Comparison of ENCODE assay signal across 23 cellular contexts in genomic region chr18:74661690-74662089, GRCh38.
"Had no signal": no experiment of that assay in that cellular context is flagged by ENCODE, and none has a peak within 500 bp of the region (broad histone marks: within the 10 kb centered on the region; RNA-seq: fewer than 3 reads in every experiment).

No MANE protein-coding gene starts in this region.

- H3K4me2 ChIP-seq: SK-N-SH had no signal

- DNase-seq: Karpas-422, KG1, MG63, NCI-H1092, NCI-H1105 treated with DMSO at 0.1 percent for 48 hours, NCI-H1417 treated with DMSO at 0.1 percent for 48 hours, NCI-H146, NCI-H1694 treated with DMSO at 0.1 percent for 48 hours, NCI-H1930, NCI-H2081, NCI-H2107, NCI-H2171 treated with DMSO at 0.1 percent for 48 hours, NCI-H345, NCI-H446 treated with DMSO at 0.1 percent for 48 hours, NCI-H510A treated with DMSO at 0.1 percent for 48 hours, NCI-H69, NCI-H774, RPMI8226, SHP77, SK-N-SH, SW 1271, T-cell had no signal

- H3K36me3 ChIP-seq: MG63 had no signal

- H3K9ac ChIP-seq: SK-N-SH had no signal

- H3K4me3 ChIP-seq: MG63 had no signal

- H3K27ac ChIP-seq: HL-60 had no signal

- H3K9me3 ChIP-seq: MG63, SK-N-SH had no signal

- ATAC-seq: T-cell had no signal

- H3K27me3 ChIP-seq: MG63 had no signal
